In the genomic region with DNA sequence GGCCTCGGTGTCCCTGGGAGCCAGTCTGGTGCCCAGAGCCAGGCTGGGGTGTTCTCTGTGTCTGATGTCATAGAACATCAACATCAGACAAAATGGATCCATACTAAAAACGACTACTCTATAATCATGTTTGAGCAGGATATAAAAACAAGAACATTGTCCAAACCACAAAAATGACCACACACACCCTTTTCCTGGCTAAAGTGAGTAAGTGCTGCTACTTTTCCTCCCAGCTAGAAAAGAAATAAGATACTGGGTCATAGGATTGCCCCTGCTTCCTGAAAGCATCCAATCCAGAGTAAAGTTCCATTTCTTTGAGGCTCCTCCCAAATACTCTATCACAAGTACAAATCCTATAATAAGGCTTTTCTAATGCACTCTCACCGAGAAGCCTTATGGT, we compare ENCODE assay signal across 21 cellular contexts. TPM values are rescaled to one million over a fixed set of nuclear protein-coding genes. Genes with fewer than 3 reads are reported as not detected.
DNase-seq lines count a peak whose midpoint lies in the region; ATAC-seq and TF ChIP-seq lines count a peak whose summit lies in the region.
"Had no signal": no experiment of that assay in that cellular context is flagged by ENCODE, and none has a peak within 500 bp of the region (broad histone marks: within the 10 kb centered on the region; RNA-seq: fewer than 3 reads in every experiment).

No MANE protein-coding gene starts in this region.

- no TSS peak for BruUV-seq in mammary epithelial cell (replicated peaks; lab: Mats Ljungman, UMichigan)

- no peaks in the 10 kb centered on the region for H3K79me2 ChIP-seq in mammary epithelial cell (ENCODE audit: insufficient read depth, low read length)

- no peak for TF ChIP-seq CTCF in mammary epithelial cell (conservative IDR thresholded peaks at IDR 0.05 in 1 of 2, IDR thresholded peaks at IDR 0.05 in 1 of 2; ENCODE audit: extremely low read depth in 1 of 2, insufficient read depth in 1 of 2, low read depth in 1 of 2, low read length in 2 of 2)
- TF ChIP-seq CTCF in GM13977 (IDR thresholded peaks at IDR 0.05; ENCODE audit: extremely low read depth, insufficient read depth, missing control alignments) = no peak
- no peak for TF ChIP-seq CTCF in testis (IDR thresholded peaks at IDR 0.05)

- H3K9me3 ChIP-seq in mammary epithelial cell (replicated peaks; ENCODE audit: insufficient read depth, low read length) (no peaks in the 10 kb centered on the region), testis (no peaks in the 10 kb centered on the region)
- H3K9me3 ChIP-seq: gastroesophageal sphincter, left lung, upper lobe of left lung had no signal

- H3K27me3 ChIP-seq in mammary epithelial cell (ENCODE audit: insufficient read depth, low read length) = no peaks in the 10 kb centered on the region
- no peaks in the 10 kb centered on the region for H3K27me3 ChIP-seq in testis
- H3K27me3 ChIP-seq: gastroesophageal sphincter, left lung, upper lobe of left lung had no signal

- CTCF ChIA-PET in mammary epithelial cell (lab: Charles Lee; ENCODE audit: low non-redundant PET) = no interaction called here

- peak overlapping the region; percentile 57 for H2AFZ ChIP-seq in mammary epithelial cell (ENCODE audit: low read depth, low read length)

- TF ChIP-seq POLR2A in testis (IDR thresholded peaks at IDR 0.05) = no peak

- no peak overlapping the region for H3K4me3 ChIP-seq in mammary epithelial cell (replicated peaks in 1 of 3; ENCODE audit: insufficient read depth in 1 of 3, low read depth in 2 of 3, low read length in 3 of 3)
- no peak overlapping the region for H3K4me3 ChIP-seq in testis
- H3K4me3 ChIP-seq: gastroesophageal sphincter, left lung, upper lobe of left lung had no signal

- in situ Hi-C loops in mammary epithelial cell (cut with MboI; ENCODE audit: low sequenced_read_pairs in 2 of 2) (loop anchor here in 1 of 2 donors (25.0 kb wide), 1 partner anchor 334 kb away; no protein-coding TSS in a partner anchor), GM13977 (cut with MboI; ENCODE audit: low pct_unique_long_range_greater_than_20kb, low sequenced_read_pairs, unreplicated experiment) (loop anchor here (25.0 kb wide), 1 partner anchor 184 kb away; no protein-coding TSS in a partner anchor)

- H3K27ac ChIP-seq in mammary epithelial cell (ENCODE audit: insufficient read depth, low read depth, low read length) (no peak overlapping the region), testis (no peak overlapping the region)
- H3K27ac ChIP-seq: gastroesophageal sphincter, KMS-11, left lung, VCaP had no signal

- H3K36me3 ChIP-seq in mammary epithelial cell (ENCODE audit: insufficient read depth, low read length) (no peaks in the 10 kb centered on the region), testis (ENCODE audit: low read depth, missing control alignments) (no peaks in the 10 kb centered on the region)
- H3K36me3 ChIP-seq: gastroesophageal sphincter, left lung, upper lobe of left lung had no signal

- H3K9ac ChIP-seq in mammary epithelial cell (ENCODE audit: insufficient read depth, low read length) = no peak overlapping the region
- H3K9ac ChIP-seq: KMS-11 had no signal

- intact Hi-C loops in mammary epithelial cell (cut with micrococcal nuclease) = no loop called here
- intact Hi-C loops in testis (cut with DNase I; ENCODE audit: low total_unique reads) = no loop called here

- no peaks in the 10 kb centered on the region for H4K20me1 ChIP-seq in mammary epithelial cell (ENCODE audit: insufficient read depth, low read length)

- peak overlapping the region; percentile 2 for H3K4me2 ChIP-seq in mammary epithelial cell (ENCODE audit: insufficient read depth, low read depth, low read length)
- H3K4me2 ChIP-seq: KMS-11 had no signal

- DNase-seq in AG08396 (ENCODE audit: low spot score) (peak; percentile 36), HT1080 (ENCODE audit: low read depth) (peak; percentile 76), mammary epithelial cell (peak; percentile 74), fibroblast of the conjunctiva (ENCODE audit: low read depth) (peak; percentile 55), GM13977 (ENCODE audit: low spot score) (no peak), testis (no peak)
- no peak for DNase-seq in stimulated activated CD8-positive, alpha-beta memory T cell treated with anti-CD3 and anti-CD28 coated beads, Interleukin-4, amount 100 ng/mL, for 48 hours
- DNase-seq: activated CD4-positive, alpha-beta memory T cell treated with anti-CD3 and anti-CD28 coated beads, Interleukin-2, amount 10 ng/mL, durations not matched to agents 7 days and 5 days; activated T-cell treated with anti-CD3 and anti-CD28 coated beads, Interleukin-2, amount 50 U/mL, for 48 hours; effector memory CD8-positive, alpha-beta T cell; left lung; NCI-H1105; NCI-H2107; NCI-H526 treated with DMSO at 0.1 percent for 48 hours; stimulated activated CD4-positive, alpha-beta T cell treated with anti-CD3 and anti-CD28 coated beads, Interleukin-15, amount 100 ng/mL, for 24 hours; stimulated activated naive CD4-positive, alpha-beta T cell treated with Interleukin-2 at 50 U/mL for 16 hours; upper lobe of left lung had no signal

- dilution Hi-C loops in mammary epithelial cell (cut with HindIII; ENCODE audit: low sequenced_read_pairs) = loop anchor here (25.0 kb wide), 1 partner anchor 184 kb away; no protein-coding TSS in a partner anchor

- ATAC-seq in GM21390 (IDR thresholded peaks at IDR 0.05; ENCODE audit: unreplicated experiment) = no peak
- ATAC-seq: effector memory CD8-positive, alpha-beta T cell; gastroesophageal sphincter had no signal

- H3K4me1 ChIP-seq in mammary epithelial cell (ENCODE audit: insufficient read depth, low read length) = peaks cover 28% of the 10 kb centered on the region
- H3K4me1 ChIP-seq in testis = peaks cover 13% of the 10 kb centered on the region

- WGBS in mammary epithelial cell (ENCODE audit: low coverage, missing lambda C conversion rate) = 64% methylated on average over 3 of the region's 3 CpGs
- 76 to 90% methylated on average over 3 of the region's 3 CpGs for WGBS in testis, 2 donors

RNA-seq across cellular contexts. Expression of a gene that starts 19.7 kb away (rescaled TPM):
- 0.43 and 0.70 TPM in 2 replicates for total RNA-seq in HT1080 (2014; rRNA removed; shearing (Covaris generic))
- polyA plus RNA-seq in HT1080 (2015; cell fraction: cytosol; rRNA removed) = 1.4 and 1.5 TPM in 2 replicates
- polyA plus RNA-seq in HT1080 (2015; cell fraction: nucleus; rRNA removed) = 0.85 and 1.4 TPM in 2 replicates
- total RNA-seq in mammary epithelial cell = 1 to 10 TPM in 1 of 2 donors, under 1 TPM in 1; 0.89 to 1.0 TPM
- polyA plus RNA-seq in mammary epithelial cell = 0.28 TPM
- polyA minus RNA-seq in mammary epithelial cell = not detected
- 1 to 10 TPM; 6.5 to 8.6 TPM for total RNA-seq in testis
- 3.9 TPM for polyA plus RNA-seq in testis (ENCODE audit: insufficient read depth, low read depth, low replicate concordance)

Comparison
In these comparisons a context has a peak if more than half of its experiments do, and no peak if none do; other contexts are left out.
1. DNase-seq: peak in AG08396 (single experiment), HT1080 (single experiment), mammary epithelial cell (single experiment) and fibroblast of the conjunctiva (single experiment); none in GM13977 (single experiment), testis (single experiment) and stimulated activated CD8-positive, alpha-beta memory T cell treated with anti-CD3 and anti-CD28 coated beads, Interleukin-4, amount 100 ng/mL, for 48 hours (single experiment).